Comparison of ENCODE assay signal across 32 cellular contexts in genomic region chr3:44227622-44228021, GRCh38. TPM values are rescaled to one million over a fixed set of nuclear protein-coding genes. Genes with fewer than 3 reads are reported as not detected.
"Had no signal": no experiment of that assay in that cellular context is flagged by ENCODE, and none has a peak within 500 bp of the region (broad histone marks: within the 10 kb centered on the region; RNA-seq: fewer than 3 reads in every experiment).

No MANE protein-coding gene starts in this region.

- H3K4me1 Mint-ChIP-seq: memory B cell; neural progenitor cell; stimulated activated memory B cell treated with anti-CD40 and anti-IgM and Interleukin-4, amounts not matched to agents 10 μg/mL and 1 μg/mL and 100 μg/mL, for 72 hours had no signal

- H3K27ac Mint-ChIP-seq: activated T-helper 1 cell treated with anti-CD3 and anti-CD28 coated beads, Interleukin-12 subunit alpha, Interleukin-12 subunit beta, Interleukin-2, Interleukin-4 antibody, amounts not matched to agents 30 ng/mL and 10 ng/mL and 1 ng/mL, durations not matched to agents 14 hours and 24 hours and 36 hours; memory B cell; natural killer cell; neural progenitor cell; stimulated activated memory B cell treated with anti-CD40 and anti-IgM and Interleukin-4, amounts not matched to agents 10 μg/mL and 1 μg/mL and 100 μg/mL, for 72 hours; stimulated activated naive CD8-positive, alpha-beta T cell treated with anti-CD3 and anti-CD28 coated beads, Interleukin-15, amount 100 ng/mL, for 72 hours; T-helper 2 cell treated with Interferon-gamma antibody and Interleukin-4, amounts not matched to agents 5 μg/mL and 100 μg/mL, for 36 hours; type B pancreatic cell had no signal

- H3K4me3 ChIP-seq: neural progenitor cell, psoas muscle, smooth muscle cell had no signal

- H3K9me3 Mint-ChIP-seq: activated T-helper 1 cell treated with anti-CD3 and anti-CD28 coated beads, Interleukin-12 subunit alpha, Interleukin-12 subunit beta, Interleukin-2, Interleukin-4 antibody, amounts not matched to agents 30 ng/mL and 10 ng/mL and 1 ng/mL, durations not matched to agents 14 hours and 24 hours and 36 hours; memory B cell; natural killer cell; neural progenitor cell; stimulated activated memory B cell treated with anti-CD40 and anti-IgM and Interleukin-4, amounts not matched to agents 10 μg/mL and 1 μg/mL and 100 μg/mL, for 72 hours; stimulated activated naive CD8-positive, alpha-beta T cell treated with anti-CD3 and anti-CD28 coated beads, Interleukin-15, amount 100 ng/mL, for 72 hours; T-helper 2 cell treated with Interferon-gamma antibody and Interleukin-4, amounts not matched to agents 5 μg/mL and 100 μg/mL, for 36 hours; type B pancreatic cell had no signal

- H3K4me3 Mint-ChIP-seq: activated T-helper 1 cell treated with anti-CD3 and anti-CD28 coated beads, Interleukin-12 subunit alpha, Interleukin-12 subunit beta, Interleukin-2, Interleukin-4 antibody, amounts not matched to agents 30 ng/mL and 10 ng/mL and 1 ng/mL, durations not matched to agents 14 hours and 24 hours and 36 hours; memory B cell; natural killer cell; neural progenitor cell; stimulated activated memory B cell treated with anti-CD40 and anti-IgM and Interleukin-4, amounts not matched to agents 10 μg/mL and 1 μg/mL and 100 μg/mL, for 72 hours; stimulated activated naive CD8-positive, alpha-beta T cell treated with anti-CD3 and anti-CD28 coated beads, Interleukin-15, amount 100 ng/mL, for 72 hours; T-helper 2 cell treated with Interferon-gamma antibody and Interleukin-4, amounts not matched to agents 5 μg/mL and 100 μg/mL, for 36 hours; type B pancreatic cell had no signal

- DNase-seq: activated CD4-positive, alpha-beta T cell treated with anti-CD3 and anti-CD28 coated beads for 4 hours; activated CD4-positive, alpha-beta T cell treated with anti-CD3 and anti-CD28 coated beads, Interleukin-2, amount 50 U/mL, for 4 hours; activated effector memory CD4-positive, alpha-beta T cell treated with anti-CD3 and anti-CD28 coated beads, Interleukin-2, amount 50 U/mL, for 16 hours; activated naive CD4-positive, alpha-beta T cell treated with anti-CD3 and anti-CD28 coated beads, Interleukin-2, amount 50 U/mL, for 16 hours; amygdala; caudate nucleus; foreskin fibroblast; head of caudate nucleus; hippocampal formation; kidney; left colon; midbrain; natural killer cell; occipital lobe; psoas muscle; stimulated activated CD4-positive, alpha-beta T cell treated with anti-CD3 and anti-CD28 coated beads, Interleukin-1b, Interleukin-23, amount 100 ng/mL, for 48 hours; stimulated activated CD4-positive, alpha-beta T cell treated with anti-CD3 and anti-CD28 coated beads, Interleukin-4, amount 100 ng/mL, for 4 hours; stimulated activated CD8-positive, alpha-beta memory T cell treated with anti-CD3 and anti-CD28 coated beads, Interleukin-4, amount 100 ng/mL, for 48 hours; stimulated activated naive CD8-positive, alpha-beta T cell treated with anti-CD3 and anti-CD28 coated beads, Interleukin-15, amount 100 ng/mL, for 72 hours; substantia nigra had no signal

- H3K36me3 Mint-ChIP-seq: memory B cell; natural killer cell; neural progenitor cell; stimulated activated memory B cell treated with anti-CD40 and anti-IgM and Interleukin-4, amounts not matched to agents 10 μg/mL and 1 μg/mL and 100 μg/mL, for 72 hours; type B pancreatic cell had no signal

- ATAC-seq: left colon; natural killer cell; psoas muscle; stimulated activated memory B cell treated with anti-CD40 and anti-IgM and Interleukin-4, amounts not matched to agents 10 μg/mL and 1 μg/mL and 100 μg/mL, for 72 hours; stimulated activated naive CD8-positive, alpha-beta T cell treated with anti-CD3 and anti-CD28 coated beads, Interleukin-15, amount 100 ng/mL, for 72 hours had no signal

RNA-seq across cellular contexts. Expression of gene TOPAZ1, which starts 14.1 kb away (rescaled TPM):
- total RNA-seq: activated T-helper 1 cell treated with anti-CD3 and anti-CD28 coated beads, Interleukin-12 subunit alpha, Interleukin-12 subunit beta, Interleukin-2, Interleukin-4 antibody, amounts not matched to agents 30 ng/mL and 10 ng/mL and 1 ng/mL, durations not matched to agents 14 hours and 24 hours and 36 hours; chondrocyte; endothelial cell of umbilical vein; fibroblast of lung; kidney; left colon; lower leg skin; natural killer cell; psoas muscle; smooth muscle cell had no signal
- polyA plus RNA-seq: endothelial cell of umbilical vein, esophagus, fibroblast of lung, psoas muscle, smooth muscle cell had no signal
